In genomic region chr12:56521209-56521589, GRCh38 we compare ENCODE assay signal across 10 cellular contexts. TPM values are rescaled to one million over a fixed set of nuclear protein-coding genes. Genes with fewer than 3 reads are reported as not detected.
DNase-seq lines count a peak whose midpoint lies in the region; ATAC-seq lines count a peak whose summit lies in the region.
"Had no signal": no experiment of that assay in that cellular context is flagged by ENCODE, and none has a peak within 500 bp of the region (broad histone marks: within the 10 kb centered on the region; RNA-seq: fewer than 3 reads in every experiment).

No MANE protein-coding gene starts in this region.

- H3K27ac ChIP-seq in angular gyrus (ENCODE audit: low read depth, low read length), result peak overlapping the region; percentile 66
- H3K27ac ChIP-seq in temporal lobe (ENCODE audit: low read depth, low read length), result peak overlapping the region; percentile 87
- H3K27ac ChIP-seq: C4-2B had no signal

- DNase-seq in SKM-1 treated with dmso at 0.1 percent for 144 hours (lab: John Stamatoyannopoulos, UW; ENCODE audit: unreplicated experiment), result peak; percentile 10
- no peak for DNase-seq in SKM-1 (lab: John Stamatoyannopoulos, UW; ENCODE audit: unreplicated experiment)
- peak; percentile 24 for DNase-seq in left kidney (ENCODE audit: low read depth, low spot score)
- no peak for DNase-seq in SIG-M5 (lab: John Stamatoyannopoulos, UW)
- no peak for DNase-seq in kidney glomerular epithelial cell (lab: John Stamatoyannopoulos, UW)

- no peak for ATAC-seq in GM19328 (IDR thresholded peaks at IDR 0.05; ENCODE audit: unreplicated experiment)

RNA-seq across cellular contexts. Expression of gene RBMS2, which starts 0.4 kb away (rescaled TPM):
- total RNA-seq in temporal lobe, result 3.9 TPM

RNA-seq across cellular contexts. Expression of gene GLS2, which starts 33.2 kb away (rescaled TPM):
- total RNA-seq in temporal lobe, result 4.2 TPM
- total RNA-seq: LHCN-M2 had no signal

RNA-seq across cellular contexts. Expression of gene SPRYD4, which starts 52.8 kb away (rescaled TPM):
- total RNA-seq in temporal lobe, result 1.5 TPM

Comparison
In these comparisons a context has a peak if more than half of its experiments do, and no peak if none do; other contexts are left out.
1. DNase-seq: peak in SKM-1 treated with dmso at 0.1 percent for 144 hours (single experiment) and left kidney (single experiment); none in SKM-1 (single experiment), SIG-M5 (single experiment) and kidney glomerular epithelial cell (single experiment).